ENCODE assay signal across 18 cellular contexts in genomic region chr9:12091865-12092527, GRCh38.
A peak's percentile ranks its signal among the peaks of the same experiment; 100 is the strongest.
DNase-seq lines count a peak whose midpoint lies in the region; ATAC-seq and TF ChIP-seq lines count a peak whose summit lies in the region.
"Had no signal": no experiment of that assay in that cellular context is flagged by ENCODE, and none has a peak within 500 bp of the region (broad histone marks: within the 10 kb centered on the region; RNA-seq: fewer than 3 reads in every experiment).

No MANE protein-coding gene starts in this region.

- H3K4me2 ChIP-seq in H9 (ENCODE audit: insufficient read depth, insufficient read length, low read length): no peak overlapping the region

- no peak overlapping the region for H2AFZ ChIP-seq in H9 (ENCODE audit: low read length)
- H2AFZ ChIP-seq: GM23248 had no signal

- H3K27ac ChIP-seq in H9 (ENCODE audit: insufficient read length, low read depth, low read length): no peak overlapping the region
- no peak overlapping the region for H3K27ac ChIP-seq in spleen
- H3K27ac ChIP-seq in adrenal gland: no peak overlapping the region
- H3K27ac ChIP-seq: GM23248 had no signal

- no peak overlapping the region for H3K4ac ChIP-seq in H9 (ENCODE audit: low read depth, low read length)

- no peak overlapping the region for H3T11ph ChIP-seq in H9 (ENCODE audit: low read length)

- H2AK5ac ChIP-seq in H9 (ENCODE audit: insufficient read length, low read length): no peak overlapping the region

- H3K36me3 Mint-ChIP-seq in H9 (ENCODE audit: insufficient read depth in 1 of 3, low read depth in 3 of 3) (no peaks in the 10 kb centered on the region; a peak in 1 of 7 replicates), WTC11 (no peaks in the 10 kb centered on the region)
- peaks cover 2% of the 10 kb centered on the region for H3K36me3 Mint-ChIP-seq in activated CD4-positive, alpha-beta T cell treated with anti-CD3 and anti-CD28 coated beads for 36 hours (ENCODE audit: low read depth)
- H3K36me3 Mint-ChIP-seq: CD4-positive, CD25-positive, alpha-beta regulatory T cell had no signal

- CTCF ChIA-PET in WTC11 (lab: Charles Lee): no interaction called here
- CTCF ChIA-PET in activated CD4-positive, alpha-beta T cell treated with anti-CD3 and anti-CD28 coated beads for 36 hours (lab: Charles Lee): no interaction called here

- no peak overlapping the region for H4K5ac ChIP-seq in H9 (ENCODE audit: insufficient read length, low read depth, low read length)

- peak; percentile 94 for ATAC-seq in WTC11
- no peak for ATAC-seq in activated CD4-positive, alpha-beta T cell treated with anti-CD3 and anti-CD28 coated beads for 36 hours
- no peak for ATAC-seq in HG02642 (IDR thresholded peaks at IDR 0.05; ENCODE audit: poor library complexity, unreplicated experiment)
- no peak for ATAC-seq in GM19324 (IDR thresholded peaks at IDR 0.05; ENCODE audit: low FRiP score, unreplicated experiment)
- ATAC-seq: PC-3 had no signal

- H4K8ac ChIP-seq in H9 (replicated peaks; ENCODE audit: insufficient read length, low read depth, low read length): no peak overlapping the region

- H3K4me1 Mint-ChIP-seq in H9 (peaks cover 0 to 3% of the 10 kb centered on the region in 2 experiments; a peak in 1 of 4 replicates), WTC11 (peaks cover 2% of the 10 kb centered on the region; the same call in 1 of the 2 replicates)
- no peaks in the 10 kb centered on the region for H3K4me1 Mint-ChIP-seq in activated CD4-positive, alpha-beta T cell treated with anti-CD3 and anti-CD28 coated beads for 36 hours
- H3K4me1 Mint-ChIP-seq: CD4-positive, CD25-positive, alpha-beta regulatory T cell had no signal

- DNase-seq in H9 (peak; percentile 40), WTC11 (ENCODE audit: low spot score) (no peak), left kidney (ENCODE audit: low read depth, low spot score) (peak; percentile 30), spleen (peak; percentile 47), adrenal gland (no peak)
- DNase-seq in activated CD4-positive, alpha-beta T cell treated with anti-CD3 and anti-CD28 coated beads for 36 hours: no peak
- DNase-seq: CD4-positive, CD25-positive, alpha-beta regulatory T cell; DMS79; GM23248; MG63; NCI-H1417 treated with DMSO at 0.1 percent for 48 hours; NCI-H1930; NCI-H2171 treated with DMSO at 0.1 percent for 48 hours; NCI-H526 treated with DMSO at 0.1 percent for 48 hours; PC-3; Right ventricle myocardium superior had no signal

- no peak overlapping the region for H4K91ac ChIP-seq in H9 (ENCODE audit: insufficient read length, low read depth, low read length)

- H3K9me3 Mint-ChIP-seq in H9 (peaks cover 4 to 10% of the 10 kb centered on the region in 2 experiments; a peak in 4 of 5 replicates), WTC11 (0 out of 2 replicates have a peak, but pooled peaks cover 7% of the 10 kb centered on the region)
- H3K9me3 Mint-ChIP-seq in activated CD4-positive, alpha-beta T cell treated with anti-CD3 and anti-CD28 coated beads for 36 hours (ENCODE audit: low read depth): peaks cover 23% of the 10 kb centered on the region

- H3K14ac ChIP-seq in H9 (ENCODE audit: insufficient read depth, low read length): no peak overlapping the region

- no peak overlapping the region for H3K23ac ChIP-seq in H9 (ENCODE audit: insufficient read length, low read depth, low read length)

- no peak overlapping the region for H3K56ac ChIP-seq in H9 (ENCODE audit: insufficient read length, low read depth, low read length)

- H2BK120ac ChIP-seq in H9 (ENCODE audit: low read depth, low read length, poor library complexity, severe bottlenecking): no peak overlapping the region

- H3K4me3 ChIP-seq in spleen (no peak overlapping the region), adrenal gland (no peak overlapping the region)
- H3K4me3 ChIP-seq: GM23248, MG63 had no signal

- POLR2A ChIA-PET in WTC11 (lab: Charles Lee): no interaction called here
- POLR2A ChIA-PET in activated CD4-positive, alpha-beta T cell treated with anti-CD3 and anti-CD28 coated beads for 36 hours (lab: Charles Lee): no interaction called here

- TF ChIP-seq POLR2A in spleen (IDR thresholded peaks at IDR 0.05) (no peak), adrenal gland (IDR thresholded peaks at IDR 0.05) (no peak)

- H3K79me1 ChIP-seq in H9 (ENCODE audit: insufficient read depth, low read depth, low read length, poor library complexity, severe bottlenecking): no peaks in the 10 kb centered on the region

- H3K27me3 Mint-ChIP-seq in H9 (ENCODE audit: low read depth) (no peaks in the 10 kb centered on the region), WTC11 (ENCODE audit: low read depth) (no peaks in the 10 kb centered on the region; the same call in 1 of the 2 replicates)
- no peaks in the 10 kb centered on the region for H3K27me3 Mint-ChIP-seq in activated CD4-positive, alpha-beta T cell treated with anti-CD3 and anti-CD28 coated beads for 36 hours
- H3K27me3 Mint-ChIP-seq: CD4-positive, CD25-positive, alpha-beta regulatory T cell had no signal

- no peaks in the 10 kb centered on the region for H3K79me2 ChIP-seq in H9 (ENCODE audit: insufficient read depth, low read length)

- no peak overlapping the region for H3K18ac ChIP-seq in H9 (ENCODE audit: insufficient read length, low read depth, low read length)

- WGBS in H9 (ENCODE audit: extremely low coverage, insufficient read length, low lambda C conversion rate): no CpG with 5 or more reads among the region's 6 CpGs
- WGBS in spleen, 5 donors: 71 to 86% (median 75%) methylated on average over 6 of the region's 6 CpGs
- WGBS in adrenal gland, 4 donors: 63 to 74% (median 72%) methylated on average over 3 to 6 of the region's 6 CpGs

- H3K9me3 ChIP-seq in H9 (ENCODE audit: control insufficient read depth, low read depth, low read length): no peaks in the 10 kb centered on the region
- peaks cover 0 to 49% (median 3%) of the 10 kb centered on the region in 8 donors for H3K9me3 ChIP-seq in spleen
- H3K9me3 ChIP-seq in adrenal gland (replicated peaks in 1 of 3): no peaks in the 10 kb centered on the region
- H3K9me3 ChIP-seq: MG63 had no signal

- H3K27ac Mint-ChIP-seq in H9 (0 out of 7 replicates have a peak overlapping the region, but pooled peaks of 1 of the 3 experiments have one; percentile 52), WTC11 (no peak overlapping the region)
- H3K27ac Mint-ChIP-seq in activated CD4-positive, alpha-beta T cell treated with anti-CD3 and anti-CD28 coated beads for 36 hours: no peak overlapping the region
- H3K27ac Mint-ChIP-seq: CD4-positive, CD25-positive, alpha-beta regulatory T cell had no signal

- H3K4me3 Mint-ChIP-seq in H9 (no peak overlapping the region), WTC11 (no peak overlapping the region)
- H3K4me3 Mint-ChIP-seq in activated CD4-positive, alpha-beta T cell treated with anti-CD3 and anti-CD28 coated beads for 36 hours: no peak overlapping the region
- H3K4me3 Mint-ChIP-seq: CD4-positive, CD25-positive, alpha-beta regulatory T cell had no signal

- H3K36me3 ChIP-seq in spleen (no peaks in the 10 kb centered on the region), adrenal gland (replicated peaks in 1 of 2) (no peaks in the 10 kb centered on the region)
- H3K36me3 ChIP-seq: MG63 had no signal

- no peaks in the 10 kb centered on the region for H3K27me3 ChIP-seq in H9 (ENCODE audit: insufficient read depth, low read length)
- no peaks in the 10 kb centered on the region for H3K27me3 ChIP-seq in spleen (replicated peaks in 1 of 7)
- no peaks in the 10 kb centered on the region for H3K27me3 ChIP-seq in adrenal gland
- H3K27me3 ChIP-seq: MG63 had no signal

- no peak overlapping the region for H3K9ac ChIP-seq in H9 (ENCODE audit: extremely low read depth, insufficient read length, low read length)
- H3K9ac ChIP-seq: GM23248 had no signal

- H2BK20ac ChIP-seq in H9 (ENCODE audit: low read depth, low read length, poor library complexity, severe bottlenecking): no peak overlapping the region

- H3K4me1 ChIP-seq in H9 (ENCODE audit: insufficient read depth, low read length) (no peaks in the 10 kb centered on the region), spleen (no peaks in the 10 kb centered on the region), adrenal gland (replicated peaks in 1 of 2) (no peaks in the 10 kb centered on the region)

- H2BK15ac ChIP-seq in H9 (ENCODE audit: low read depth, low read length): no peak overlapping the region

- H3K23me2 ChIP-seq in H9 (ENCODE audit: insufficient read length, low read depth, low read length, poor library complexity, severe bottlenecking): no peaks in the 10 kb centered on the region

- H2BK12ac ChIP-seq in H9 (ENCODE audit: insufficient read length, low read depth, low read length): no peak overlapping the region

- intact Hi-C loops in spleen (cut with DNase I; ENCODE audit: low total_unique reads): no loop called here
- intact Hi-C loops in adrenal gland (cut with DNase I): no loop called here
- intact Hi-C loops in activated CD4-positive, alpha-beta T cell treated with anti-CD3 and anti-CD28 coated beads for 36 hours (cut with DNase I, micrococcal nuclease): no loop called here

- peak; percentile 15; the same call in 1 of the 3 replicates for TF ChIP-seq CTCF in H9 (conservative IDR thresholded peaks at IDR 0.05)
- no peak for TF ChIP-seq CTCF in WTC11 (IDR thresholded peaks at IDR 0.05)
- TF ChIP-seq CTCF in spleen (IDR thresholded peaks at IDR 0.05 in 8 of 11, conservative IDR thresholded peaks at IDR 0.05 in 3 of 11): no peak
- no peak for TF ChIP-seq CTCF in adrenal gland (IDR thresholded peaks at IDR 0.05)

- H4K20me1 ChIP-seq in H9 (ENCODE audit: control insufficient read depth, insufficient read depth, insufficient read length): no peaks in the 10 kb centered on the region

- H2BK5ac ChIP-seq in H9 (ENCODE audit: insufficient read length, low read length): no peak overlapping the region

TF ChIP-seq in WTC11, 78 proteins besides CTCF, POLR2A, EP300 and RAD21:
- TF ChIP-seq TEAD4 (CRISPR knock-in tag; IDR thresholded peaks at IDR 0.05) (no peak), GTF2I (CRISPR knock-in tag; conservative IDR thresholded peaks at IDR 0.05) (no peak), ZSCAN18 (CRISPR knock-in tag; IDR thresholded peaks at IDR 0.05) (no peak), CREM (CRISPR knock-in tag; IDR thresholded peaks at IDR 0.05) (no peak)
TF ChIP-seq in WTC11: peak in this region for 0.

Comparison
In these comparisons a context has a peak if more than half of its experiments do, and no peak if none do; other contexts are left out.
1. DNase-seq: peak in H9 (single experiment), left kidney (single experiment) and spleen (single experiment); none in WTC11 (single experiment), adrenal gland (0 of 7) and activated CD4-positive, alpha-beta T cell treated with anti-CD3 and anti-CD28 coated beads for 36 hours (single experiment).